8 cellular contexts compared by ENCODE assay signal in the genomic region with DNA sequence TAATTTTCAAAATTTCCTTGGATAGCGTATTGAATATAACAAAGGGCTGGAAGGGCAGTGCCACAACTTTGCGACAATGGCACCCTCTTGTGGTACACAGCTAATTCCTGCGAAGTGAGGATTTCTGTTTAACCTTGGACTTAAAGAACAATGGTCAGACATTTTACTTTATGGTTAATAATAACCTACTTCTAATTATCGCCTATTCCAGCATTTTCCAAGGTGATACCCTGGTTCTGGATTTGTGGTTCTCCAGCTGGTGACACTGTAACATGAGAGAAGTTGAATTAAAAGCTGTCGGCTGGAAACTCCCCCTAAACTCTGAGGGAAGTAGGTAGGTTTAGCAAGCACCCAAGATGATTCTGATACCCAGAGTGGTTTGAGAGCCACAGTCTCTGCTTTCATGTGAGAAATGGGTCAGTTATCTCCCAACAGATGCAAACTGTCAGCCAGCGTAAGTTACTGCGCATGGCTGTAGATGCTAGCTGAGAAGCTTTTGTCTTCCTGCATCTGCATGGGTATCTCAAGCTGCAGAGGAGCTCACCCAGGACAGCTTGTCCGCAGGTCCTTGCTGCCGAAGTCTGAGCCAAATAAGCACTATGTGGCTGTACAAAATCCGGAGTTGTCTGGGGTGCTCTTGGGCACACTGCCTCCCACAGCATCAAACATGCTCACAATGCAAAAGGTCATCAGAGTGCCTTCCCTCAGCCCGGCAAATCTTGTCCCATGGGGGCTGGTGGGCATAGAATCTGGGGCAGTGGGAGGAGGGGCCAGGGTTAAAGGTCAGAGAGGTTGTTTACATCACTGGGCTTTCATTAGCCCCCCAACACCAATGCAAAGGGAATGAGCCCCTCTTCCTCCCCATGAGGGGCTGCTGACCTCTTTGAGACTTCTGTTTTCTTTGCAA. TPM values are rescaled to one million over a fixed set of nuclear protein-coding genes. Genes with fewer than 3 reads are reported as not detected.
A peak's percentile ranks its signal among the peaks of the same experiment; 100 is the strongest.
DNase-seq lines count a peak whose midpoint lies in the region; ATAC-seq and TF ChIP-seq lines count a peak whose summit lies in the region.

No MANE protein-coding gene starts in this region.

- TF ChIP-seq POLR2A in testis (IDR thresholded peaks at IDR 0.05): no peak

- H3K4me2 ChIP-seq in mesendoderm (ENCODE audit: low read length): no peak overlapping the region

- intact Hi-C loops in testis (cut with DNase I; ENCODE audit: low total_unique reads): loop anchor here (10.0 kb wide), 1 partner anchor 174 kb away; no protein-coding TSS in a partner anchor

- in situ Hi-C loops in Caki2 (cut with HindIII; ENCODE audit: low pct_unique_long_range_greater_than_20kb, low sequenced_read_pairs): no loop called here

- H3K9me3 ChIP-seq in effector memory CD4-positive, alpha-beta T cell (ENCODE audit: control insufficient read depth, low read length): no peaks in the 10 kb centered on the region
- H3K9me3 ChIP-seq in testis: no peaks in the 10 kb centered on the region

- no peak overlapping the region for H2BK5ac ChIP-seq in mesendoderm (ENCODE audit: low read length)

- peak; percentile 60 for ATAC-seq in GM21619 (IDR thresholded peaks at IDR 0.05; ENCODE audit: unreplicated experiment)
- ATAC-seq in HG03460 (IDR thresholded peaks at IDR 0.05; ENCODE audit: unreplicated experiment): no peak

- H3K4me3 ChIP-seq in WI38 (ENCODE audit: low read depth, low read length) (no peak overlapping the region), mesendoderm (ENCODE audit: low read length) (no peak overlapping the region), testis (no peak overlapping the region)
- H3K4me3 ChIP-seq in effector memory CD4-positive, alpha-beta T cell (ENCODE audit: insufficient read depth, low read depth, low read length, poor library complexity, severe bottlenecking): no peak overlapping the region

- H3K18ac ChIP-seq in mesendoderm (ENCODE audit: low read length): no peak overlapping the region

- H3K27ac ChIP-seq in effector memory CD4-positive, alpha-beta T cell (ENCODE audit: insufficient read depth, low read length, poor library complexity, severe bottlenecking): no peak overlapping the region
- H3K27ac ChIP-seq in mesendoderm (ENCODE audit: low read depth, low read length): no peak overlapping the region
- H3K27ac ChIP-seq in testis: no peak overlapping the region

- peak overlapping the region; percentile 22 for H3K56ac ChIP-seq in mesendoderm (ENCODE audit: low read length)

- no peaks in the 10 kb centered on the region for H3K36me3 ChIP-seq in effector memory CD4-positive, alpha-beta T cell (ENCODE audit: control insufficient read depth, insufficient read depth, low read length)
- H3K36me3 ChIP-seq in mesendoderm (ENCODE audit: control insufficient read depth, insufficient read depth, low read length): no peaks in the 10 kb centered on the region
- H3K36me3 ChIP-seq in testis (ENCODE audit: low read depth, missing control alignments): no peaks in the 10 kb centered on the region

- no peak overlapping the region for H2AK5ac ChIP-seq in mesendoderm (ENCODE audit: low read length)

- no peaks in the 10 kb centered on the region for H3K4me1 ChIP-seq in effector memory CD4-positive, alpha-beta T cell (ENCODE audit: control insufficient read depth, insufficient read depth, low read length, poor library complexity, severe bottlenecking)
- H3K4me1 ChIP-seq in mesendoderm (ENCODE audit: control insufficient read depth, low read depth, low read length): no peaks in the 10 kb centered on the region
- peaks cover 19% of the 10 kb centered on the region for H3K4me1 ChIP-seq in testis

- no peak overlapping the region for H3K4ac ChIP-seq in mesendoderm (ENCODE audit: low read depth, low read length)

- H3K9ac ChIP-seq in mesendoderm (ENCODE audit: low read length): no peak overlapping the region

- H3K79me1 ChIP-seq in mesendoderm (ENCODE audit: low read length): no peaks in the 10 kb centered on the region

- no peak overlapping the region for H2BK15ac ChIP-seq in mesendoderm (replicated peaks; ENCODE audit: low read depth)

- H3K23ac ChIP-seq in mesendoderm (ENCODE audit: low read length): no peak overlapping the region

- WGBS in mesendoderm (ENCODE audit: extremely low coverage, insufficient coverage, low lambda C conversion rate): no CpG with 5 or more reads among the region's 11 CpGs
- 33 to 39% methylated on average over 11 of the region's 11 CpGs for WGBS in testis, 2 donors

- no peaks in the 10 kb centered on the region for H3K27me3 ChIP-seq in effector memory CD4-positive, alpha-beta T cell (replicated peaks; ENCODE audit: control insufficient read depth, insufficient read depth, low read length, poor library complexity, severe bottlenecking)
- H3K27me3 ChIP-seq in mesendoderm (ENCODE audit: insufficient read depth, low read length, poor library complexity) (no peaks in the 10 kb centered on the region), testis (no peaks in the 10 kb centered on the region)

- TF ChIP-seq CTCF in WI38 (IDR thresholded peaks at IDR 0.05; ENCODE audit: low read depth, low read length) (peak; percentile 64), testis (IDR thresholded peaks at IDR 0.05) (peak; percentile 65 to 92 (median 90))

- no peak overlapping the region for H4K5ac ChIP-seq in mesendoderm (ENCODE audit: low read length)

- peak; percentile 37 for DNase-seq in Caki2 (ENCODE audit: low read depth)
- DNase-seq in NCI-H2081 treated with DMSO at 0.1 percent for 48 hours (lab: John Stamatoyannopoulos, UW): peak; percentile 32
- DNase-seq in effector memory CD4-positive, alpha-beta T cell: peak; percentile 12 to 36 (median 27)
- peak; percentile 65 for DNase-seq in mesendoderm
- peak; percentile 75 for DNase-seq in testis

- H4K8ac ChIP-seq in mesendoderm (ENCODE audit: low read depth, low read length): no peak overlapping the region

- H3K79me2 ChIP-seq in mesendoderm (ENCODE audit: control insufficient read depth, insufficient read depth, low read length): no peaks in the 10 kb centered on the region

- no peak overlapping the region for H2BK120ac ChIP-seq in mesendoderm (ENCODE audit: low read depth, low read length)

RNA-seq across cellular contexts. Expression of gene CHSY1, which starts 6.6 kb away (rescaled TPM):
- total RNA-seq in Caki2 (2014; rRNA removed; shearing (Covaris generic); ENCODE audit: low replicate concordance): 4.2 and 7.2 TPM in 2 replicates
- polyA plus RNA-seq in mesendoderm (2013, experiment 1 of 2): 33.9 TPM
- polyA plus RNA-seq in mesendoderm (2013, experiment 2 of 2): 36.1 TPM
- 10 to 100 TPM; 31.1 to 36.1 TPM for total RNA-seq in testis
- 20.0 TPM for polyA plus RNA-seq in testis (ENCODE audit: insufficient read depth, low read depth, low replicate concordance)

RNA-seq across cellular contexts. Expression of gene SELENOS, which starts 18.8 kb away (rescaled TPM):
- total RNA-seq in Caki2 (2014; rRNA removed; shearing (Covaris generic); ENCODE audit: low replicate concordance): 93.1 and 96.6 TPM in 2 replicates
- polyA plus RNA-seq in mesendoderm (2013, experiment 1 of 2): 47.1 TPM
- polyA plus RNA-seq in mesendoderm (2013, experiment 2 of 2): 48.2 TPM
- total RNA-seq in testis: 100 to 1,000 TPM; 128 to 134 TPM
- 178 TPM for polyA plus RNA-seq in testis (ENCODE audit: insufficient read depth, low read depth, low replicate concordance)

RNA-seq across cellular contexts. Expression of gene SNRPA1, which starts 36.6 kb away (rescaled TPM):
- 46.7 and 55.2 TPM in 2 replicates for total RNA-seq in Caki2 (2014; rRNA removed; shearing (Covaris generic); ENCODE audit: low replicate concordance)
- 204 TPM for polyA plus RNA-seq in mesendoderm (2013, experiment 1 of 2)
- 202 TPM for polyA plus RNA-seq in mesendoderm (2013, experiment 2 of 2)
- total RNA-seq in testis: 10 to 100 TPM; 91.0 to 91.1 TPM
- 121 TPM for polyA plus RNA-seq in testis (ENCODE audit: insufficient read depth, low read depth, low replicate concordance)
